In genomic region chr1:2042830-2043773, GRCh38 we compare ENCODE assay signal across 23 cellular contexts. TPM values are rescaled to one million over a fixed set of nuclear protein-coding genes. Genes with fewer than 3 reads are reported as not detected.
A peak's percentile ranks its signal among the peaks of the same experiment; 100 is the strongest.
DNase-seq lines count a peak whose midpoint lies in the region; ATAC-seq and TF ChIP-seq lines count a peak whose summit lies in the region.
"Had no signal": no experiment of that assay in that cellular context is flagged by ENCODE, and none has a peak within 500 bp of the region (broad histone marks: within the 10 kb centered on the region; RNA-seq: fewer than 3 reads in every experiment).

No MANE protein-coding gene starts in this region.

- intact Hi-C loops in PC-3 (cut with micrococcal nuclease), result no loop called here
- intact Hi-C loops in colonic mucosa (cut with DNase I), result loop anchor here (5.0 kb wide), 1 partner anchor 101 kb away; no protein-coding TSS in a partner anchor

- H3K4me2 ChIP-seq in PC-3 (ENCODE audit: low read length), result peak overlapping the region; percentile 69
- H3K4me2 ChIP-seq in hepatocyte, result no peak overlapping the region
- H3K4me2 ChIP-seq: A549 had no signal

- CTCF ChIA-PET in PC-3 (lab: Charles Lee), result interaction anchor here (0.6 to 2.3 kb wide), 3 partner anchors 30 to 90 kb away, joined by 3 to 34 read pairs (median 3); no protein-coding TSS in a partner anchor

- POLR2A ChIA-PET in PC-3 (lab: Charles Lee; ENCODE audit: unreplicated experiment), result no interaction called here

- H3F3A ChIP-seq in PC-3 (ENCODE audit: low read length, unreplicated experiment), result no peaks in the 10 kb centered on the region

- BruUV-seq in PC-3 (replicated peaks; lab: Mats Ljungman, UMichigan), result no TSS peak

- no peaks in the 10 kb centered on the region for H4K20me1 ChIP-seq in PC-3 (ENCODE audit: low read length)
- no peaks in the 10 kb centered on the region for H4K20me1 ChIP-seq in hepatocyte (ENCODE audit: insufficient read depth, poor library complexity, severe bottlenecking)

- H3K9me2 ChIP-seq in PC-3 (replicated peaks; ENCODE audit: low read length) (no peaks in the 10 kb centered on the region), hepatocyte (replicated peaks; ENCODE audit: insufficient read depth) (no peaks in the 10 kb centered on the region)

- H3K27me3 ChIP-seq in PC-3 (ENCODE audit: low read length), result no peaks in the 10 kb centered on the region
- H3K27me3 ChIP-seq in colonic mucosa, result peaks cover 4% of the 10 kb centered on the region
- peaks cover 3% of the 10 kb centered on the region for H3K27me3 ChIP-seq in hepatocyte

- H3K36me3 ChIP-seq in PC-3 (ENCODE audit: low read depth, low read length) (no peaks in the 10 kb centered on the region), colonic mucosa (no peaks in the 10 kb centered on the region), hepatocyte (replicated peaks; ENCODE audit: insufficient read depth, low read depth) (no peaks in the 10 kb centered on the region)

- DNase-seq in NCI-H748 (lab: John Stamatoyannopoulos, UW; ENCODE audit: unreplicated experiment) (peak; percentile 10), NCI-H748 treated with DMSO at 0.1 percent for 48 hours (lab: John Stamatoyannopoulos, UW) (no peak), PC-3 (peak; percentile 60), colonic mucosa (peak; percentile 69), retinal pigment epithelial cell (ENCODE audit: low read depth) (no peak), hepatocyte (ENCODE audit: low spot score) (no peak), NCI-H526 treated with DMSO at 0.1 percent for 48 hours (lab: John Stamatoyannopoulos, UW) (no peak)
- DNase-seq: activated CD4-positive, alpha-beta T cell treated with anti-CD3 and anti-CD28 coated beads, Interleukin-2, amount 10 ng/mL, durations not matched to agents 7 days and 5 days; C1 segment of cervical spinal cord; EL; mesendoderm; MM.1S; naive B cell; NCI-H1436; NCI-H774; retina; stimulated activated CD4-positive, alpha-beta T cell treated with anti-CD3 and anti-CD28 coated beads, Interleukin-12 subunit alpha, Interleukin-12 subunit beta, amount 100 ng/mL, for 4 hours; stimulated activated naive CD8-positive, alpha-beta T cell treated with anti-CD3 and anti-CD28 coated beads, Interleukin-15, amount 100 ng/mL, for 72 hours had no signal

- TF ChIP-seq CTCF in PC-3 (conservative IDR thresholded peaks at IDR 0.05; ENCODE audit: low read depth, low read length) (peak; percentile 47), colonic mucosa (IDR thresholded peaks at IDR 0.05) (no peak), retinal pigment epithelial cell (conservative IDR thresholded peaks at IDR 0.05; ENCODE audit: low read depth, low read length) (peak; percentile 20), hepatocyte (IDR thresholded peaks at IDR 0.05; ENCODE audit: poor library complexity) (no peak)

- H2AFZ ChIP-seq in PC-3 (ENCODE audit: low read length) (peak overlapping the region; percentile 71), hepatocyte (no peak overlapping the region)

- H3K27ac ChIP-seq in PC-3 (ENCODE audit: low read length) (no peak overlapping the region), colonic mucosa (no peak overlapping the region), hepatocyte (no peak overlapping the region)
- H3K27ac ChIP-seq: A549 had no signal

- H3K9me3 ChIP-seq in PC-3 (ENCODE audit: low read length), result no peaks in the 10 kb centered on the region
- no peaks in the 10 kb centered on the region for H3K9me3 ChIP-seq in colonic mucosa
- no peaks in the 10 kb centered on the region for H3K9me3 ChIP-seq in hepatocyte (ENCODE audit: low read depth)
- H3K9me3 ChIP-seq: A549 had no signal

- peak overlapping the region; percentile 41; the same call in 1 of the 2 replicates for H3K4me3 ChIP-seq in PC-3 (ENCODE audit: low read length)
- no peak overlapping the region for H3K4me3 ChIP-seq in colonic mucosa
- no peak overlapping the region for H3K4me3 ChIP-seq in retinal pigment epithelial cell (ENCODE audit: low read length)
- H3K4me3 ChIP-seq in hepatocyte, result no peak overlapping the region
- H3K4me3 ChIP-seq: A549 had no signal

- H3K4me1 ChIP-seq in PC-3 (ENCODE audit: insufficient read depth, low read length), result peaks cover 11% of the 10 kb centered on the region
- peaks cover 9% of the 10 kb centered on the region for H3K4me1 ChIP-seq in colonic mucosa
- H3K4me1 ChIP-seq in hepatocyte (ENCODE audit: insufficient read depth), result peaks cover 21% of the 10 kb centered on the region
- H3K4me1 ChIP-seq: A549 had no signal

- H3K9ac ChIP-seq in PC-3 (ENCODE audit: low read length) (no peak overlapping the region), colonic mucosa (ENCODE audit: low read depth in 2 of 2, low read length in 2 of 2) (no peak overlapping the region)

- WGBS in hepatocyte (ENCODE audit: low lambda C conversion rate, missing lambda C conversion rate), result 89% methylated on average over 35 of the region's 41 CpGs

- peak; percentile 25 for ATAC-seq in PC-3
- no peak for ATAC-seq in HG02642 (IDR thresholded peaks at IDR 0.05; ENCODE audit: poor library complexity, unreplicated experiment)
- ATAC-seq: A549; stimulated activated naive CD8-positive, alpha-beta T cell treated with anti-CD3 and anti-CD28 coated beads, Interleukin-15, amount 100 ng/mL, for 72 hours had no signal

- H3K79me2 ChIP-seq in PC-3 (ENCODE audit: low read length) (no peaks in the 10 kb centered on the region), hepatocyte (no peaks in the 10 kb centered on the region)

RNA-seq across cellular contexts. Expression of gene PRKCZ, which starts 7.1 kb away (rescaled TPM):
- total RNA-seq in PC-3 (2014; rRNA removed), result 56.8 and 70.8 TPM in 2 replicates
- 10 to 100 TPM; 50.4 to 72.2 TPM for total RNA-seq in colonic mucosa
- 41.0 and 45.6 TPM in 2 replicates for total RNA-seq in hepatocyte
- polyA plus RNA-seq in hepatocyte, result 52.3 and 52.5 TPM in 2 replicates

RNA-seq across cellular contexts. Expression of gene GABRD, which starts 24.0 kb away (rescaled TPM):
- total RNA-seq in PC-3 (2014; rRNA removed) (not detected in 2 replicates), colonic mucosa (under 1 TPM; 0.15 to 0.21 TPM), hepatocyte (not detected in 2 replicates)
- not detected in 2 replicates for polyA plus RNA-seq in hepatocyte
- total RNA-seq: activated CD4-positive, alpha-beta T cell treated with anti-CD3 and anti-CD28 coated beads, Interleukin-2, amount 10 ng/mL, durations not matched to agents 7 days and 5 days; OCI-LY7; omental fat pad had no signal

RNA-seq across cellular contexts. Expression of gene CFAP74, which starts 39.5 kb away (rescaled TPM):
- total RNA-seq in PC-3 (2014; rRNA removed), result 0.23 TPM in 1 of 2 replicates, not detected in the other
- under 1 TPM; 0.10 to 0.16 TPM for total RNA-seq in colonic mucosa
- not detected in 2 replicates for total RNA-seq in hepatocyte
- polyA plus RNA-seq in hepatocyte, result 0.07 TPM in 1 of 2 replicates, not detected in the other
- total RNA-seq: activated CD4-positive, alpha-beta T cell treated with anti-CD3 and anti-CD28 coated beads, Interleukin-2, amount 10 ng/mL, durations not matched to agents 7 days and 5 days; H4; OCI-LY7 had no signal

Comparison
In these comparisons a context has a peak if more than half of its experiments do, and no peak if none do; other contexts are left out.
1. DNase-seq: peak in NCI-H748 (single experiment), PC-3 (single experiment) and colonic mucosa (single experiment); none in NCI-H748 treated with DMSO at 0.1 percent for 48 hours (single experiment), retinal pigment epithelial cell (single experiment), hepatocyte (single experiment) and NCI-H526 treated with DMSO at 0.1 percent for 48 hours (single experiment).
2. CTCF ChIP-seq: peak in PC-3 (single experiment) and retinal pigment epithelial cell (single experiment); none in colonic mucosa (single experiment) and hepatocyte (single experiment).